9 cellular contexts compared by ENCODE assay signal in genomic region chr22:24834845-24835570, GRCh38. TPM values are rescaled to one million over a fixed set of nuclear protein-coding genes. Genes with fewer than 3 reads are reported as not detected.
A peak's percentile ranks its signal among the peaks of the same experiment; 100 is the strongest.
DNase-seq lines count a peak whose midpoint lies in the region; ATAC-seq and TF ChIP-seq lines count a peak whose summit lies in the region.
"Had no signal": no experiment of that assay in that cellular context is flagged by ENCODE, and none has a peak within 500 bp of the region (broad histone marks: within the 10 kb centered on the region; RNA-seq: fewer than 3 reads in every experiment).

No MANE protein-coding gene starts in this region.

- no peaks in the 10 kb centered on the region for H3K4me1 ChIP-seq in HCT116 (ENCODE audit: control insufficient read depth in 1 of 2, insufficient read depth in 2 of 2, low read length in 2 of 2)
- H3K4me1 ChIP-seq in SK-N-SH (ENCODE audit: control insufficient read depth in 1 of 2, insufficient read depth in 2 of 2, low read depth in 1 of 2, low read length in 1 of 2) = peaks cover 0 to 12% of the 10 kb centered on the region in 2 experiments; a peak in 1 of 4 replicates
- no peaks in the 10 kb centered on the region for H3K4me1 ChIP-seq in right cardiac atrium (ENCODE audit: control insufficient read depth, insufficient read depth, low read length)

- TF ChIP-seq POLR2A in HCT116 (IDR thresholded peaks at IDR 0.05; ENCODE audit: borderline replicate concordance, extremely low read depth, insufficient read depth, insufficient read length) = no peak

- TF ChIP-seq CTCF in AG09309 (IDR thresholded peaks at IDR 0.05; ENCODE audit: control insufficient read depth, insufficient read depth, low read depth, low read length, missing control alignments) (peak; percentile 5), HCT116 (IDR thresholded peaks at IDR 0.05 in 2 of 3, conservative IDR thresholded peaks at IDR 0.05 in 1 of 3; ENCODE audit: borderline replicate concordance in 1 of 3, insufficient read depth in 1 of 3, low read depth in 2 of 3, low read length in 2 of 3) (peak; percentile 38 to 64 (median 60); a peak in 5 of 6 replicates), SK-N-SH (IDR thresholded peaks at IDR 0.05) (peak; percentile 34)

- no TSS peak for BruUV-seq in HCT116 (replicated peaks; lab: Mats Ljungman, UMichigan)

- DNase-seq in AG09309 (ENCODE audit: low read depth) = no peak
- peak; percentile 37 for DNase-seq in HCT116 (ENCODE audit: low read depth, low spot score)
- DNase-seq in SK-N-SH = peak; percentile 64
- DNase-seq in right cardiac atrium = no peak
- DNase-seq in NCI-H187 treated with DMSO at 0.1 percent for 48 hours (lab: John Stamatoyannopoulos, UW) = no peak
- no peak for DNase-seq in NCI-H446 (lab: John Stamatoyannopoulos, UW)
- no peak for DNase-seq in germinal center (ENCODE audit: low spot score)

- no peaks in the 10 kb centered on the region for H4K20me1 ChIP-seq in HCT116 (ENCODE audit: insufficient read depth)
- H4K20me1 ChIP-seq in SK-N-SH (ENCODE audit: insufficient read depth) = no peaks in the 10 kb centered on the region

- TF ChIP-seq RAD21 in HCT116 (IDR thresholded peaks at IDR 0.05; ENCODE audit: low read depth) = peak; percentile 48
- TF ChIP-seq RAD21 in SK-N-SH (IDR thresholded peaks at IDR 0.05; ENCODE audit: low read length) = peak; percentile 73

- POLR2A ChIA-PET in HCT116 (lab: Charles Lee) (no interaction called here), SK-N-SH (lab: Yijun Ruan, JAX) (no interaction called here)

- H3K4me3 ChIP-seq in AG09309 (ENCODE audit: control insufficient read depth, low read depth, low read length) (no peak overlapping the region), HCT116 (replicated peaks in 1 of 2; ENCODE audit: low read depth in 1 of 2, low read length in 2 of 2) (no peak overlapping the region), SK-N-SH (ENCODE audit: low read depth in 2 of 2, low read length in 1 of 2) (no peak overlapping the region), right cardiac atrium (ENCODE audit: low read length) (no peak overlapping the region)
- H3K4me3 ChIP-seq: lung had no signal

- H3K79me2 ChIP-seq in HCT116 (ENCODE audit: insufficient read depth, low read length) (no peaks in the 10 kb centered on the region), SK-N-SH (ENCODE audit: insufficient read depth) (no peaks in the 10 kb centered on the region)

- H3K4me2 ChIP-seq in HCT116 (ENCODE audit: low read length) (no peak overlapping the region), SK-N-SH (no peak overlapping the region)

- H3K9me3 ChIP-seq in HCT116 (ENCODE audit: control insufficient read depth in 1 of 2, insufficient read depth in 1 of 2, low read depth in 1 of 2, low read length in 2 of 2) (no peaks in the 10 kb centered on the region), SK-N-SH (no peaks in the 10 kb centered on the region), right cardiac atrium (ENCODE audit: control insufficient read depth, low read length) (no peaks in the 10 kb centered on the region)

- H3K36me3 ChIP-seq in HCT116 (ENCODE audit: control insufficient read depth in 1 of 2, insufficient read depth in 2 of 2, low read length in 2 of 2) (no peaks in the 10 kb centered on the region), SK-N-SH (replicated peaks in 1 of 2; ENCODE audit: control insufficient read depth in 1 of 2, insufficient read depth in 2 of 2, low read length in 1 of 2) (no peaks in the 10 kb centered on the region)

- H3K9me2 ChIP-seq in HCT116 (ENCODE audit: insufficient read depth) = no peaks in the 10 kb centered on the region
- no peaks in the 10 kb centered on the region for H3K9me2 ChIP-seq in SK-N-SH

- no peak for TF ChIP-seq EP300 in SK-N-SH (IDR thresholded peaks at IDR 0.05; ENCODE audit: borderline replicate concordance in 1 of 2, low read depth in 1 of 2, low read length in 1 of 2)

- peak; percentile 98 for ATAC-seq in HCT116
- peak; percentile 42 to 63 for ATAC-seq in right cardiac atrium
- no peak for ATAC-seq in GM19023 (IDR thresholded peaks at IDR 0.05; ENCODE audit: unreplicated experiment)

- 68% methylated on average over 13 of the region's 13 CpGs for WGBS in SK-N-SH (ENCODE audit: low lambda C conversion rate)
- 66% methylated on average over 13 of the region's 13 CpGs for WGBS in right cardiac atrium

- H3K27me3 ChIP-seq in HCT116 (ENCODE audit: insufficient read depth, low read length) (no peaks in the 10 kb centered on the region), SK-N-SH (ENCODE audit: insufficient read depth) (no peaks in the 10 kb centered on the region), right cardiac atrium (ENCODE audit: control insufficient read depth, insufficient read depth) (no peaks in the 10 kb centered on the region)

- H2AFZ ChIP-seq in HCT116 (ENCODE audit: low read depth, low read length, poor library complexity, severe bottlenecking) (no peak overlapping the region), SK-N-SH (ENCODE audit: low read depth) (no peak overlapping the region)

- RAD21 ChIA-PET in HCT116 (lab: Charles Lee; ENCODE audit: low non-redundant PET in 1 of 2, low total read pairs in 2 of 2, uncharacterized antibody in 2 of 2, unreplicated experiment in 2 of 2) = no interaction called here

- intact Hi-C loops in HCT116 (cut with micrococcal nuclease) = loop anchor here (2.0 kb wide), 1 partner anchor 66 kb away; no protein-coding TSS in a partner anchor
- intact Hi-C loops in right cardiac atrium (cut with DNase I) = no loop called here

- no peak overlapping the region for H3K9ac ChIP-seq in HCT116 (ENCODE audit: low read length)
- H3K9ac ChIP-seq in SK-N-SH = no peak overlapping the region

- CTCF ChIA-PET in HCT116 (lab: Charles Lee) (interaction anchor here (1.0 kb wide), 1 partner anchor 32 kb away, joined by 3 read pairs; no protein-coding TSS in a partner anchor), SK-N-SH (lab: Yijun Ruan, JAX) (interaction anchor here (1.0 to 4.3 kb wide), 4 partner anchors 15 to 62 kb away, joined by 7 to 20 read pairs (median 16); no protein-coding TSS in a partner anchor)

- no peaks in the 10 kb centered on the region for H3F3A ChIP-seq in SK-N-SH (replicated peaks; ENCODE audit: insufficient read depth)

- H3K27ac ChIP-seq in HCT116 (ENCODE audit: low read depth, low read length) (no peak overlapping the region), SK-N-SH (ENCODE audit: low read depth in 2 of 2, low read length in 1 of 2) (no peak overlapping the region), right cardiac atrium (ENCODE audit: low read length) (no peak overlapping the region)

TF ChIP-seq in HCT116, 20 proteins besides CTCF, POLR2A, EP300 and RAD21:
- TF ChIP-seq CEBPB (IDR thresholded peaks at IDR 0.05; ENCODE audit: low read depth) = no peak
- TF ChIP-seq EZH2 (IDR thresholded peaks at IDR 0.05) = no peak
- TF ChIP-seq EGR1 (IDR thresholded peaks at IDR 0.05; ENCODE audit: low read depth) = no peak

TF ChIP-seq in SK-N-SH, 30 proteins besides CTCF, POLR2A, EP300 and RAD21:
- no peak for TF ChIP-seq FOXM1 (IDR thresholded peaks at IDR 0.05; ENCODE audit: low read depth)
- TF ChIP-seq USF1 (IDR thresholded peaks at IDR 0.05; ENCODE audit: borderline replicate concordance, low read depth) = no peak
- peak; percentile 62 for TF ChIP-seq SMC3 (IDR thresholded peaks at IDR 0.05; ENCODE audit: low read depth, low read length)
TF ChIP-seq in SK-N-SH: peak in this region for 1.

RNA-seq across cellular contexts. Expression of gene SGSM1, which starts 29.0 kb away (rescaled TPM):
- 5.1 TPM for total RNA-seq in HCT116 (2021; ENCODE audit: unreplicated experiment)
- 4.2 and 4.5 TPM in 2 replicates for polyA plus RNA-seq in HCT116 (2012)
- 0.15 and 0.26 TPM in 2 replicates for polyA plus RNA-seq in SK-N-SH (2012; rRNA removed)
- polyA plus RNA-seq in SK-N-SH (2012; cell fraction: cytosol; rRNA removed) = 0.14 and 0.26 TPM in 2 replicates
- polyA plus RNA-seq in SK-N-SH (2012; cell fraction: nucleus; rRNA removed) = 0.25 and 0.35 TPM in 2 replicates
- total RNA-seq in right cardiac atrium = 10 to 100 TPM; 16.0 to 47.5 (median 36.7) TPM
- 15.0 TPM for polyA plus RNA-seq in right cardiac atrium

Comparison
In these comparisons a context has a peak if more than half of its experiments do, and no peak if none do; other contexts are left out.
1. DNase-seq: peak in HCT116 (single experiment) and SK-N-SH (single experiment); none in AG09309 (single experiment), right cardiac atrium (0 of 3), NCI-H187 treated with DMSO at 0.1 percent for 48 hours (single experiment), NCI-H446 (0 of 2) and germinal center (single experiment).
2. CTCF ChIP-seq: peak in every context shown above with its lines; median percentile 60 in HCT116; 34 in SK-N-SH; 5 in AG09309.